Comparison of ENCODE assay signal across 26 cellular contexts in genomic region chr16:89270666-89271345, GRCh38.
"Had no signal": no experiment of that assay in that cellular context is flagged by ENCODE, and none has a peak within 500 bp of the region (broad histone marks: within the 10 kb centered on the region; RNA-seq: fewer than 3 reads in every experiment).

No MANE protein-coding gene starts in this region.

- DNase-seq: activated B cell treated with CpG ODN at 0.5 μM for 24 hours; activated CD4-positive, alpha-beta memory T cell treated with anti-CD3 and anti-CD28 coated beads for 36 hours; activated CD4-positive, alpha-beta T cell treated with anti-CD3 and anti-CD28 coated beads for 4 hours; activated naive CD4-positive, alpha-beta T cell treated with Interleukin-2 at 50 U/mL for 16 hours; activated naive CD8-positive, alpha-beta T cell treated with anti-CD3 and anti-CD28 coated beads, Interleukin-2, amount 10 ng/mL, durations not matched to agents 7 days and 5 days; activated T-cell treated with anti-CD3 and anti-CD28 coated beads for 4 hours; body of pancreas; caudate nucleus; dorsolateral prefrontal cortex; erythroblast; head of caudate nucleus; naive B cell; sigmoid colon; stimulated activated naive CD8-positive, alpha-beta T cell treated with anti-CD3 and anti-CD28 coated beads, Interleukin-15, Interleukin-2, amounts not matched to agents 100 U/mL and 50 U/mL, for 24 hours; substantia nigra; T-cell had no signal

- ATAC-seq: body of pancreas; left lung; pancreas; stimulated activated naive CD8-positive, alpha-beta T cell treated with anti-CD3 and anti-CD28 coated beads, Interleukin-15, Interleukin-2, amounts not matched to agents 100 U/mL and 50 U/mL, for 24 hours; T-cell had no signal

- FAIRE-seq: colon, endometrium, frontal cortex, pancreas, urothelium cell line had no signal

- H3K27ac ChIP-seq: body of pancreas, left lung, pancreas, tibial artery had no signal

- H3K27me3 Mint-ChIP-seq: activated B cell treated with CpG ODN at 0.5 μM for 24 hours; activated CD4-positive, alpha-beta memory T cell treated with anti-CD3 and anti-CD28 coated beads for 36 hours; activated naive CD8-positive, alpha-beta T cell treated with anti-CD3 and anti-CD28 coated beads, Interleukin-2, amount 10 ng/mL, durations not matched to agents 7 days and 5 days; memory B cell; naive B cell; T-cell had no signal

- H3K9me3 ChIP-seq: body of pancreas, left lung, mucosa of descending colon, pancreas, sigmoid colon, tibial artery had no signal

- H3K4me1 Mint-ChIP-seq: activated B cell treated with CpG ODN at 0.5 μM for 24 hours; activated naive CD8-positive, alpha-beta T cell treated with anti-CD3 and anti-CD28 coated beads, Interleukin-2, amount 10 ng/mL, durations not matched to agents 7 days and 5 days; memory B cell had no signal

- H3K9me3 Mint-ChIP-seq: activated B cell treated with CpG ODN at 0.5 μM for 24 hours; activated CD4-positive, alpha-beta memory T cell treated with anti-CD3 and anti-CD28 coated beads for 36 hours; activated naive CD8-positive, alpha-beta T cell treated with anti-CD3 and anti-CD28 coated beads, Interleukin-2, amount 10 ng/mL, durations not matched to agents 7 days and 5 days; activated T-helper 2 cell treated with anti-CD3 and anti-CD28 coated beads, Interferon-gamma antibody, Interleukin-2, Interleukin-4, amounts not matched to agents 10 μg/mL and 5 μg/mL and 100 μg/mL, durations not matched to agents 14 hours and 24 hours and 36 hours; memory B cell; naive B cell; T-cell had no signal

- H3K4me1 ChIP-seq: body of pancreas, left lung, pancreas, sigmoid colon, tibial artery had no signal

- H3K4me3 Mint-ChIP-seq: activated B cell treated with CpG ODN at 0.5 μM for 24 hours; activated CD4-positive, alpha-beta memory T cell treated with anti-CD3 and anti-CD28 coated beads for 36 hours; activated naive CD8-positive, alpha-beta T cell treated with anti-CD3 and anti-CD28 coated beads, Interleukin-2, amount 10 ng/mL, durations not matched to agents 7 days and 5 days; memory B cell; naive B cell; T-cell had no signal

- H3K27ac Mint-ChIP-seq: activated B cell treated with CpG ODN at 0.5 μM for 24 hours; activated CD4-positive, alpha-beta memory T cell treated with anti-CD3 and anti-CD28 coated beads for 36 hours; activated T-helper 2 cell treated with anti-CD3 and anti-CD28 coated beads, Interferon-gamma antibody, Interleukin-2, Interleukin-4, amounts not matched to agents 10 μg/mL and 5 μg/mL and 100 μg/mL, durations not matched to agents 14 hours and 24 hours and 36 hours; memory B cell; T-cell had no signal

- H3K4me3 ChIP-seq: body of pancreas, dorsolateral prefrontal cortex, left lung, mucosa of descending colon, pancreas, sigmoid colon, tibial artery had no signal

- H3K27me3 ChIP-seq: body of pancreas, dorsolateral prefrontal cortex, left lung, pancreas, sigmoid colon, tibial artery had no signal
